In genomic region chr5:178825444-178825843, GRCh38 we compare ENCODE assay signal across 17 cellular contexts. TPM values are rescaled to one million over a fixed set of nuclear protein-coding genes. Genes with fewer than 3 reads are reported as not detected.
DNase-seq lines count a peak whose midpoint lies in the region; ATAC-seq, FAIRE-seq and TF ChIP-seq lines count a peak whose summit lies in the region.
"Had no signal": no experiment of that assay in that cellular context is flagged by ENCODE, and none has a peak within 500 bp of the region (broad histone marks: within the 10 kb centered on the region; RNA-seq: fewer than 3 reads in every experiment).

No MANE protein-coding gene starts in this region.

- H3F3A ChIP-seq in GM23338 (replicated peaks; ENCODE audit: low read depth): no peaks in the 10 kb centered on the region

- no peaks in the 10 kb centered on the region for H3K79me2 ChIP-seq in GM23338 (replicated peaks; ENCODE audit: insufficient read depth)
- no peaks in the 10 kb centered on the region for H3K79me2 ChIP-seq in keratinocyte (ENCODE audit: control insufficient read depth, insufficient read depth, low read length)

- H3K27me3 ChIP-seq in GM23338 (ENCODE audit: insufficient read depth) (no peaks in the 10 kb centered on the region), endodermal cell (ENCODE audit: control insufficient read depth, insufficient read depth, low read length, poor library complexity, severe bottlenecking) (no peaks in the 10 kb centered on the region), keratinocyte (ENCODE audit: control insufficient read depth, extremely low read depth, insufficient read depth, low read length) (no peaks in the 10 kb centered on the region)

- peak; percentile 61 for ATAC-seq in GM23338
- peak; percentile 50 for ATAC-seq in WTC11
- ATAC-seq: A549 had no signal

- H3K36me3 ChIP-seq in GM23338 (ENCODE audit: insufficient read depth): no peaks in the 10 kb centered on the region
- H3K36me3 ChIP-seq in endodermal cell (ENCODE audit: control insufficient read depth, insufficient read depth, low read length): no peaks in the 10 kb centered on the region
- no peaks in the 10 kb centered on the region for H3K36me3 ChIP-seq in keratinocyte (ENCODE audit: control insufficient read depth in 2 of 2, extremely low read depth in 1 of 2, insufficient read depth in 2 of 2, low read length in 2 of 2)
- H3K36me3 ChIP-seq: HAP-1 had no signal

- peaks cover 9% of the 10 kb centered on the region for H3K4me1 Mint-ChIP-seq in GM23338
- peaks cover 62% of the 10 kb centered on the region for H3K4me1 Mint-ChIP-seq in WTC11
- H3K4me1 Mint-ChIP-seq in endodermal cell: no peaks in the 10 kb centered on the region

- H3K4me2 ChIP-seq in GM23338: peak overlapping the region; percentile 40; the same call in 1 of the 2 replicates
- H3K4me2 ChIP-seq in keratinocyte (ENCODE audit: control insufficient read depth, extremely low read depth, insufficient read depth, low read depth, low read length): no peak overlapping the region
- H3K4me2 ChIP-seq: A549 had no signal

- peak overlapping the region; percentile 76; the same call in 1 of the 2 replicates for H2AFZ ChIP-seq in GM23338
- H2AFZ ChIP-seq in keratinocyte (ENCODE audit: control insufficient read depth, low read length): no peak overlapping the region

- H4K20me1 ChIP-seq in GM23338 (replicated peaks; ENCODE audit: insufficient read depth): no peaks in the 10 kb centered on the region
- H4K20me1 ChIP-seq in keratinocyte (ENCODE audit: control insufficient read depth, extremely low read depth, insufficient read depth, low read length): no peaks in the 10 kb centered on the region

- H3K9ac ChIP-seq in endodermal cell (ENCODE audit: extremely low read depth, low read length, poor library complexity, severe bottlenecking): no peak overlapping the region
- H3K9ac ChIP-seq in keratinocyte (ENCODE audit: control insufficient read depth, extremely low read depth, insufficient read depth, low read length): no peak overlapping the region

- dilution Hi-C loops in keratinocyte (cut with MboI; ENCODE audit: extremely low pct_ligation_motif_present, low sequenced_read_pairs): no loop called here

- DNase-seq in GM23338 (ENCODE audit: low spot score) (no peak), WTC11 (ENCODE audit: low spot score) (no peak), endodermal cell (no peak), keratinocyte (ENCODE audit: low read depth, low spot score) (no peak), cerebellum (ENCODE audit: low spot score) (no peak), GM10266 (ENCODE audit: extremely low spot score) (no peak)
- no peak for DNase-seq in stimulated activated CD4-positive, alpha-beta T cell treated with anti-CD3 and anti-CD28 coated beads, Interleukin-12 subunit alpha, Interleukin-12 subunit beta, amount 100 ng/mL, for 4 hours
- DNase-seq: AML-193; CD4-positive, alpha-beta T cell; DMS153; DMS79; GDM1; GOT3 had no signal

- H3K36me3 Mint-ChIP-seq in GM23338 (ENCODE audit: low read depth): peaks cover 19% of the 10 kb centered on the region; the same call in 2 of the 3 replicates
- peaks cover 50% of the 10 kb centered on the region for H3K36me3 Mint-ChIP-seq in WTC11
- no peaks in the 10 kb centered on the region for H3K36me3 Mint-ChIP-seq in endodermal cell (ENCODE audit: low read depth)

- no peak for FAIRE-seq in keratinocyte (lab: Jason Lieb, UNC)
- FAIRE-seq: A549 had no signal

- CTCF ChIA-PET in WTC11 (lab: Charles Lee): interaction anchor here (0.5 to 1.6 kb wide), 10 partner anchors 9 to 482 kb away, joined by 3 to 8 read pairs (median 4); partner anchors contain the start of genes ZNF354A and ZNF354B

- POLR2A ChIA-PET in WTC11 (lab: Charles Lee): interaction anchor here (0.5 to 1.4 kb wide), 2 partner anchors 52 to 94 kb away, joined by 4 to 5 read pairs; partner anchors contain the start of gene ZNF354A

- peaks cover 19% of the 10 kb centered on the region for H3K4me1 ChIP-seq in GM23338 (ENCODE audit: insufficient read depth)
- no peaks in the 10 kb centered on the region for H3K4me1 ChIP-seq in endodermal cell (ENCODE audit: control insufficient read depth, insufficient read depth, low read length)
- H3K4me1 ChIP-seq in keratinocyte (ENCODE audit: control insufficient read depth, extremely low read depth, insufficient read depth, low read length): peaks cover 9% of the 10 kb centered on the region
- H3K4me1 ChIP-seq: A549 had no signal

- H3K27me3 Mint-ChIP-seq in GM23338 (ENCODE audit: insufficient read depth, low read depth, poor library complexity) (no peaks in the 10 kb centered on the region), WTC11 (ENCODE audit: low read depth) (no peaks in the 10 kb centered on the region), endodermal cell (ENCODE audit: insufficient read depth) (peaks cover 3% of the 10 kb centered on the region)

- WGBS in endodermal cell (ENCODE audit: insufficient coverage in 1 of 2, insufficient read length in 1 of 2), 2 experiments: 84 to 89% methylated on average over 3 to 6 of the region's 6 CpGs

- H3K9me2 ChIP-seq in GM23338 (ENCODE audit: insufficient read depth): 0 out of 2 replicates have a peak, but pooled peaks cover 3% of the 10 kb centered on the region

- H3K4me3 Mint-ChIP-seq in GM23338: no peak overlapping the region
- peak overlapping the region; percentile 47; the same call in 1 of the 2 replicates for H3K4me3 Mint-ChIP-seq in WTC11
- H3K4me3 Mint-ChIP-seq in endodermal cell: no peak overlapping the region
- H3K4me3 Mint-ChIP-seq: CD4-positive, alpha-beta T cell had no signal

- 0 out of 4 replicates have a peak, but pooled peaks of 1 of the 2 experiments have one; percentile 26 for TF ChIP-seq CTCF in GM23338 (conservative IDR thresholded peaks at IDR 0.05; ENCODE audit: low read depth in 2 of 2)
- TF ChIP-seq CTCF in WTC11 (IDR thresholded peaks at IDR 0.05): no peak
- TF ChIP-seq CTCF in endodermal cell (conservative IDR thresholded peaks at IDR 0.05): peak; percentile 40
- TF ChIP-seq CTCF in keratinocyte (optimal IDR thresholded peaks at IDR 0.05 in 1 of 3, IDR thresholded peaks at IDR 0.05 in 1 of 3, conservative IDR thresholded peaks at IDR 0.05 in 1 of 3; ENCODE audit: extremely low read depth in 1 of 3, insufficient read depth in 2 of 3, low read length in 3 of 3): no peak
- no peak for TF ChIP-seq CTCF in GM10266 (IDR thresholded peaks at IDR 0.05; ENCODE audit: control insufficient read depth, insufficient read depth, low read depth, missing control alignments)

- peaks cover 6% of the 10 kb centered on the region for H3K9me3 ChIP-seq in endodermal cell (ENCODE audit: control insufficient read depth, low read length)
- H3K9me3 ChIP-seq in keratinocyte (ENCODE audit: control insufficient read depth, low read depth, low read length): no peaks in the 10 kb centered on the region

- no peaks in the 10 kb centered on the region for H3K9me1 ChIP-seq in keratinocyte (ENCODE audit: control insufficient read depth, extremely low read depth, insufficient read depth, low read length)

- H3K9me3 Mint-ChIP-seq in GM23338 (peaks cover 79% of the 10 kb centered on the region), WTC11 (peaks cover 3% of the 10 kb centered on the region), endodermal cell (peaks cover 2% of the 10 kb centered on the region)
- H3K9me3 Mint-ChIP-seq: CD4-positive, alpha-beta T cell had no signal

- H3K27ac Mint-ChIP-seq in GM23338 (no peak overlapping the region), WTC11 (peak overlapping the region; percentile 97), endodermal cell (no peak overlapping the region)
- H3K27ac Mint-ChIP-seq: CD4-positive, alpha-beta T cell had no signal

- H3K27ac ChIP-seq in GM23338 (ENCODE audit: low read depth) (peak overlapping the region; percentile 80; the same call in 1 of the 2 replicates), endodermal cell (ENCODE audit: low read depth, low read length) (no peak overlapping the region), keratinocyte (ENCODE audit: control insufficient read depth, insufficient read depth, low read length) (peak overlapping the region; percentile 13)
- H3K27ac ChIP-seq: 22Rv1, A549, C4-2B had no signal

- H3K4me3 ChIP-seq in GM23338 (no peak overlapping the region), endodermal cell (ENCODE audit: low read length) (no peak overlapping the region), keratinocyte (ENCODE audit: control insufficient read depth in 2 of 3, extremely low read depth in 1 of 3, insufficient read depth in 2 of 3, low read depth in 1 of 3, low read length in 3 of 3) (no peak overlapping the region)
- H3K4me3 ChIP-seq: A549, HAP-1 had no signal

TF ChIP-seq in WTC11, 78 proteins besides CTCF, POLR2A, EP300 and RAD21 (continues in another document):
- no peak for TF ChIP-seq JUN (CRISPR knock-in tag; IDR thresholded peaks at IDR 0.05)
- TF ChIP-seq KAT7 (CRISPR knock-in tag; IDR thresholded peaks at IDR 0.05; ENCODE audit: borderline replicate concordance): no peak

RNA-seq across cellular contexts. Expression of gene ZNF354B, which starts 34.3 kb away (rescaled TPM):
- 11.5 and 12.3 TPM in 2 replicates for total RNA-seq in GM23338 (2014; rRNA removed; shearing (Covaris generic))
- polyA plus RNA-seq in GM23338 (2016; fragmentation: Nextera tagmentation; extraction: Ambion mirVana): 9.0 and 9.2 TPM in 2 replicates
- total RNA-seq in WTC11 (2021): 22.1 to 26.2 TPM (median 25.0 TPM) in 3 replicates
- total RNA-seq in endodermal cell: 10 to 100 TPM; 24.3 to 26.0 TPM
- polyA plus RNA-seq in endodermal cell (2013, experiment 1 of 2): 16.9 TPM
- 17.2 TPM for polyA plus RNA-seq in endodermal cell (2013, experiment 2 of 2)
- polyA plus RNA-seq in keratinocyte: 6.4 to 10.2 TPM (median 8.6 TPM) in 3 replicates
- polyA plus RNA-seq in keratinocyte (2011; ENCODE audit: low read depth): 5.0 TPM
- 1.6 and 3.2 TPM in 2 replicates for polyA plus RNA-seq in keratinocyte (2011; cell fraction: cytosol; rRNA removed)
- 25.6 and 29.6 TPM in 2 replicates for polyA plus RNA-seq in keratinocyte (2011; cell fraction: nucleus; rRNA removed)
- polyA plus RNA-seq in keratinocyte (2012; ENCODE audit: low replicate concordance): 4.2 and 5.4 TPM in 2 replicates
- polyA minus RNA-seq in keratinocyte: 4.4 to 8.7 TPM in 2 of 3 replicates, not detected in the other
- 1.9 TPM for polyA minus RNA-seq in keratinocyte (2011; cell fraction: cytosol; rRNA and poly(A)+ RNA removed)
- polyA minus RNA-seq in keratinocyte (2011; cell fraction: nucleus; rRNA and poly(A)+ RNA removed): 6.6 and 12.5 TPM in 2 replicates
- total RNA-seq in cerebellum: 27.1 TPM
